In the genomic region with DNA sequence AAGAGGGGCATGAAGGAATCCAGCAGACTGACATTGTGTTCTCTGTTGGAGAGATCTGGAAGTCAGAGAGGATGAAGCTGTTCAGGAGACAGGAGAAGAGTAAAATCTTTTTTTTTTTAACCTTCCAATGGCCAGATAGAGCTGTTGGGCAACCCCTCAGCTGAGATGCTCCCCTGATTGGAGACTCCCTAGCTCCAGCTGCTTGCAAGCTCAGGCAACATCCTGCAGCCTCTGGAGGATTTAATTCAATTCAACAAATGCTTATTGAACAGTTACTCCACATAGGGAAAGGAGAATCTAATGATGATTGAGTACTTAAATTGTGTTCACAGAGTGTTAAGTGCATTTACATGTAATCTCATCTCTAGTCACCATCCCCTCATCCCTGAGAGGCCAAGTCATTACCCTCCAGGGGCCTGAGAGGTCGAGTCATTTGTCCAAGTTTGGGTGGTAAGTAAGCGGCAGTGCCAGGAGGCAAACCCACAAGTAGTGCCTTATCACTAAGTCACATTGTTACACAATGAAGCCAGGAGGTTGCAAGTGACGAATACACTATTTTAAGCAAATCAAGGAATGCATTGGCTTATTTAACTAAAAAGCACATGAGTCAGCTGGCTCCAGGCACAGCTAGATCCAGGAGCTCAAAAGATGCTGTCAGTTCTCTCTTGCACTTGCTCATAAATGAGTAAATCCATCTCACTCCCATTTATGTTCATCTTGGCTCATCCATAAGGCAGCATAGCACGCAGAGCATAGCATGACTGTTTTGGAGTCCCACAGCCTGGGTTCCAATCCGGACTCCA, we compare ENCODE assay signal across 11 cellular contexts.
DNase-seq lines count a peak whose midpoint lies in the region; ATAC-seq, FAIRE-seq and TF ChIP-seq lines count a peak whose summit lies in the region.
"Had no signal": no experiment of that assay in that cellular context is flagged by ENCODE, and none has a peak within 500 bp of the region (broad histone marks: within the 10 kb centered on the region; RNA-seq: fewer than 3 reads in every experiment).

No MANE protein-coding gene starts in this region.

- no peaks in the 10 kb centered on the region for H3K36me3 Mint-ChIP-seq in astrocyte (ENCODE audit: low read depth, unreplicated experiment)

- no peak for TF ChIP-seq CTCF in astrocyte (IDR thresholded peaks at IDR 0.05; ENCODE audit: insufficient read depth, low read depth, low read length)
- TF ChIP-seq CTCF in tibial artery (IDR thresholded peaks at IDR 0.05) = no peak

- H3K27ac ChIP-seq in astrocyte (ENCODE audit: low read depth, low read length) (peak overlapping the region; percentile 97), tibial artery (peak overlapping the region; percentile 85 to 88)
- H3K27ac ChIP-seq: 22Rv1, VCaP had no signal

- H3K4me3 Mint-ChIP-seq in astrocyte (ENCODE audit: unreplicated experiment) = no peak overlapping the region

- peak overlapping the region; percentile 82 for H3K4me2 ChIP-seq in astrocyte (ENCODE audit: low read length)

- FAIRE-seq in astrocyte (lab: Jason Lieb, UNC) = peak; percentile 99
- FAIRE-seq: islet of Langerhans had no signal

- H3K4me3 ChIP-seq in astrocyte (ENCODE audit: insufficient read depth, low read depth, low read length) (peak overlapping the region; percentile 31), tibial artery (no peak overlapping the region)

- H3K36me3 ChIP-seq in astrocyte (ENCODE audit: insufficient read depth, low read length) (no peaks in the 10 kb centered on the region), tibial artery (no peaks in the 10 kb centered on the region)

- H3K4me1 ChIP-seq in astrocyte (ENCODE audit: insufficient read depth, low read length) (peaks cover 44% of the 10 kb centered on the region), tibial artery (peaks cover 8 to 62% (median 41%) of the 10 kb centered on the region in 4 donors)

- intact Hi-C loops in tibial artery (cut with DNase I; ENCODE audit: low total_unique reads) = no loop called here

- H3K9me3 ChIP-seq in astrocyte (ENCODE audit: insufficient read depth, low read depth, low read length) = no peaks in the 10 kb centered on the region
- H3K9me3 ChIP-seq in tibial artery = no peaks in the 10 kb centered on the region

- H3K27ac Mint-ChIP-seq in astrocyte (ENCODE audit: unreplicated experiment) = peak overlapping the region; percentile 92

- DNase-seq in NCI-H1092 treated with DMSO at 0.1 percent for 48 hours (lab: John Stamatoyannopoulos, UW) = peak; percentile 29
- no peak for DNase-seq in NCI-H1092 (lab: John Stamatoyannopoulos, UW)
- DNase-seq in astrocyte (ENCODE audit: low read depth) = peak; percentile 100
- DNase-seq in islet precursor cell = peak; percentile 75
- peak; percentile 84 to 92 for DNase-seq in tibial artery
- DNase-seq in NAMALWA (ENCODE audit: low spot score) = no peak
- DNase-seq in activated T-cell treated with anti-CD3 and anti-CD28 coated beads for 4 hours = no peak
- DNase-seq in left lobe of liver (ENCODE audit: low spot score) = no peak

- no peak for ATAC-seq in left lobe of liver

- no peaks in the 10 kb centered on the region for H4K20me1 ChIP-seq in astrocyte (ENCODE audit: insufficient read depth, low read length)

- peaks cover 49% of the 10 kb centered on the region for H3K4me1 Mint-ChIP-seq in astrocyte (ENCODE audit: low read depth, unreplicated experiment)

- no peaks in the 10 kb centered on the region for H3K9me3 Mint-ChIP-seq in astrocyte (ENCODE audit: unreplicated experiment)

- H3K9ac ChIP-seq in astrocyte (ENCODE audit: low read length) = peak overlapping the region; percentile 80

- H3K79me2 ChIP-seq in astrocyte (ENCODE audit: insufficient read depth, low read length) = no peaks in the 10 kb centered on the region

- H2AFZ ChIP-seq in astrocyte (ENCODE audit: low read depth, low read length) = no peak overlapping the region

- H3K27me3 ChIP-seq in astrocyte (ENCODE audit: insufficient read depth, low read length) (no peaks in the 10 kb centered on the region), tibial artery (no peaks in the 10 kb centered on the region)

- peaks cover 2% of the 10 kb centered on the region for H3K27me3 Mint-ChIP-seq in astrocyte (ENCODE audit: low read depth, unreplicated experiment)

Comparison
In these comparisons a context has a peak if more than half of its experiments do, and no peak if none do; other contexts are left out.
1. DNase-seq: peak in NCI-H1092 treated with DMSO at 0.1 percent for 48 hours (single experiment), astrocyte (single experiment), islet precursor cell (single experiment) and tibial artery (2 of 2); none in NCI-H1092 (single experiment), NAMALWA (single experiment), activated T-cell treated with anti-CD3 and anti-CD28 coated beads for 4 hours (single experiment) and left lobe of liver (single experiment).